ENCODE assay signal across 23 cellular contexts in genomic region chr3:56185827-56186226, GRCh38.
"Had no signal": no experiment of that assay in that cellular context is flagged by ENCODE, and none has a peak within 500 bp of the region (broad histone marks: within the 10 kb centered on the region; RNA-seq: fewer than 3 reads in every experiment).

No MANE protein-coding gene starts in this region.

- H3K9me3 ChIP-seq: esophagus squamous epithelium, gastrocnemius medialis, heart right ventricle, left lung, lower lobe of right lung, mucosa of descending colon had no signal

- ATAC-seq: effector memory CD8-positive, alpha-beta T cell; esophagus mucosa; gastrocnemius medialis; heart right ventricle; left cardiac atrium; left lung; left ventricle myocardium superior; lower lobe of right lung; mucosa of descending colon; naive thymus-derived CD8-positive, alpha-beta T cell had no signal

- H3K27ac ChIP-seq: epithelial cell of prostate, esophagus squamous epithelium, gastrocnemius medialis, heart right ventricle, left lung, lower lobe of right lung had no signal

- H3K4me1 ChIP-seq: esophagus squamous epithelium, gastrocnemius medialis, heart right ventricle, left lung, lower lobe of right lung had no signal

- H3K36me3 ChIP-seq: esophagus squamous epithelium, gastrocnemius medialis, heart right ventricle, left lung, lower lobe of right lung had no signal

- DNase-seq: cortex of kidney; effector CD8-positive, alpha-beta T cell; effector memory CD8-positive, alpha-beta T cell; endodermal cell; erythroblast; esophagus squamous epithelium; foreskin fibroblast; foreskin melanocyte; gastrocnemius medialis; glutamatergic neuron; head of caudate nucleus; heart right ventricle; hippocampal formation; left cardiac atrium; left lung; left ventricle myocardium superior; lower lobe of right lung; mesenchymal stem cell; mucosa of descending colon; naive B cell; naive thymus-derived CD8-positive, alpha-beta T cell had no signal

- H3K4me3 ChIP-seq: esophagus squamous epithelium, gastrocnemius medialis, heart right ventricle, left lung, lower lobe of right lung, mucosa of descending colon had no signal

- H3K27me3 ChIP-seq: esophagus squamous epithelium, gastrocnemius medialis, heart right ventricle, left lung had no signal
